In the genomic region with DNA sequence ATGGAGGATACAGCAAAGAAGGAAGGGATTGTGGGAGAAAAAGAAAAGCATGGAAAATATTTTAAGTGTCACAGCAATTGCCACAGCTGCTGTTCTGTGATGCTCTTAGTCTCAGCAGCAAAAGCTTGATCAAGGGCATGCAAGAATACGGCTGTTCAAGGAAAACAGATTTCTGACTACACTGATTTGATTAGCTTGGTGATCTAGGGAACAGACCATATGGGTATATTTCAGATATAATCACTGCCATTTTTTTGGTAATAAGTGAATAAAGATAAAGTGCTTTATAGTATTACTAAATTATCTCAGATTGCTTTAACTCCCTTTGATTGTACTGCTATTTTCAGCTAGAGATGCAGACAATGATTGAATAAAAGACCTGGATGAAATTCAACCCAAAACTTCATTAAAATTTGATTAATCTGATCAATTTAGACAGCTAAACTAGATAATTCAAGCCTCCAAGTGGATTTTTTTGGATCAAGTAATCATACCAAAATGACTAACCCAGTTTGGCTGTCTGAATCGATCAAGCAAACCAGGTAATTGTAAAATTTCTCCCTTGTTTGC, we compare ENCODE assay signal across 33 cellular contexts.
"Had no signal": no experiment of that assay in that cellular context is flagged by ENCODE, and none has a peak within 500 bp of the region (broad histone marks: within the 10 kb centered on the region; RNA-seq: fewer than 3 reads in every experiment).

No MANE protein-coding gene starts in this region.

- H3K27me3 ChIP-seq: ascending aorta, cardiac muscle cell had no signal

- DNase-seq: activated CD4-positive, alpha-beta memory T cell treated with anti-CD3 and anti-CD28 coated beads, Interleukin-2, amount 10 ng/mL, durations not matched to agents 7 days and 5 days; activated CD4-positive, alpha-beta T cell treated with anti-CD3 and anti-CD28 coated beads for 1 hour; activated CD4-positive, alpha-beta T cell treated with anti-CD3 and anti-CD28 coated beads for 36 hours; activated CD4-positive, alpha-beta T cell treated with anti-CD3 and anti-CD28 coated beads for 48 hours; activated CD4-positive, alpha-beta T cell treated with anti-CD3 and anti-CD28 coated beads, Interleukin-2, amount 10 ng/mL, durations not matched to agents 7 days and 5 days; activated CD4-positive, alpha-beta T cell treated with anti-CD3 and anti-CD28 coated beads, Interleukin-2, amount 50 U/mL, for 48 hours; activated CD4-positive, CD25-positive, alpha-beta regulatory T cell; activated CD8-positive, alpha-beta memory T cell treated with anti-CD3 and anti-CD28 coated beads for 24 hours; activated CD8-positive, alpha-beta memory T cell treated with anti-CD3 and anti-CD28 coated beads, Interleukin-2, amount 10 ng/mL, durations not matched to agents 7 days and 5 days; activated CD8-positive, alpha-beta T cell treated with anti-CD3 and anti-CD28 coated beads, Interleukin-2, amount 10 ng/mL, durations not matched to agents 7 days and 5 days; activated effector memory CD4-positive, alpha-beta T cell treated with Interleukin-2 at 50 U/mL for 16 hours; activated gamma-delta T cell; activated naive CD4-positive, alpha-beta T cell treated with anti-CD3 and anti-CD28 coated beads, Interleukin-2, amount 10 ng/mL, durations not matched to agents 7 days and 5 days; activated naive CD4-positive, alpha-beta T cell treated with Interleukin-2 at 50 U/mL for 16 hours; activated naive CD8-positive, alpha-beta T cell treated with anti-CD3 and anti-CD28 coated beads, Interleukin-2, amount 10 ng/mL, durations not matched to agents 7 days and 5 days; activated naive CD8-positive, alpha-beta T cell treated with anti-CD3 and anti-CD28 coated beads, Interleukin-2, amount 50 U/mL, for 24 hours; activated T-cell treated with anti-CD3 and anti-CD28 coated beads for 4 hours; activated T-cell treated with anti-CD3 and anti-CD28 coated beads, Interleukin-2, amount 50 U/mL, for 1 hour; activated T-cell treated with anti-CD3 and anti-CD28 coated beads, Interleukin-2, amount 50 U/mL, for 48 hours; amygdala; anterior cingulate cortex; caudate nucleus; cerebellar nuclear complex; T-helper 1 cell; T-helper 2 cell; T-helper 9 cell; WERI-Rb-1 had no signal

- ATAC-seq: activated CD4-positive, alpha-beta T cell treated with anti-CD3 and anti-CD28 coated beads for 36 hours; activated CD4-positive, CD25-positive, alpha-beta regulatory T cell treated with anti-CD3 and anti-CD28 coated beads, Interleukin-2, amount 50 U/mL, for 24 hours; activated CD8-positive, alpha-beta memory T cell treated with anti-CD3 and anti-CD28 coated beads, Interleukin-2, amount 10 ng/mL, durations not matched to agents 7 days and 5 days; activated CD8-positive, alpha-beta T cell treated with anti-CD3 and anti-CD28 coated beads, Interleukin-2, amount 10 ng/mL, durations not matched to agents 7 days and 5 days; activated naive CD8-positive, alpha-beta T cell treated with anti-CD3 and anti-CD28 coated beads, Interleukin-2, amount 50 U/mL, for 24 hours; WTC11 had no signal

- H3K4me3 ChIP-seq: ascending aorta, cardiac muscle cell had no signal

- H3K4me1 ChIP-seq: ascending aorta had no signal

- H3K9me3 ChIP-seq: ascending aorta had no signal

- H3K36me3 ChIP-seq: ascending aorta, cardiac muscle cell, WERI-Rb-1 had no signal

- H3K27ac ChIP-seq: ascending aorta, cardiac muscle cell, WERI-Rb-1 had no signal

- FAIRE-seq: bronchial epithelial cell, TTC549 had no signal
